Comparison of ENCODE assay signal across 8 cellular contexts in genomic region chr5:88732181-88732633, GRCh38.
DNase-seq lines count a peak whose midpoint lies in the region; ATAC-seq, FAIRE-seq and TF ChIP-seq lines count a peak whose summit lies in the region.

No MANE protein-coding gene starts in this region.

- CTCF ChIA-PET in Calu3 (lab: Charles Lee), result no interaction called here

- peaks cover 1 to 2% (median 2%) of the 10 kb centered on the region in 3 donors for H3K27me3 Mint-ChIP-seq in immature natural killer cell (ENCODE audit: low read depth in 3 of 3)
- H3K27me3 Mint-ChIP-seq in activated T-helper 17 cell treated with anti-CD3 and anti-CD28 coated beads, Interleukin-2, amount 50 U/mL, for 72 hours, result peaks cover 9% of the 10 kb centered on the region
- H3K27me3 Mint-ChIP-seq in Calu3 (ENCODE audit: unreplicated experiment), result no peaks in the 10 kb centered on the region

- H3K4me1 Mint-ChIP-seq in immature natural killer cell (peaks cover 19 to 33% of the 10 kb centered on the region in 2 donors), Calu3 (ENCODE audit: low read depth, unreplicated experiment) (no peaks in the 10 kb centered on the region)
- no peaks in the 10 kb centered on the region for H3K4me1 Mint-ChIP-seq in activated T-helper 17 cell treated with anti-CD3 and anti-CD28 coated beads, Interleukin-2, amount 50 U/mL, for 72 hours

- H3K27ac Mint-ChIP-seq in immature natural killer cell (peak overlapping the region in 5 of 6 donors; percentile 43 to 85 (median 66)), Calu3 (ENCODE audit: unreplicated experiment) (no peak overlapping the region)
- H3K27ac Mint-ChIP-seq in activated T-helper 17 cell treated with anti-CD3 and anti-CD28 coated beads, Interleukin-2, amount 50 U/mL, for 72 hours, result no peak overlapping the region

- no peak for TF ChIP-seq CTCF in Calu3 (IDR thresholded peaks at IDR 0.05; ENCODE audit: unreplicated experiment)

- H3K9me3 Mint-ChIP-seq in immature natural killer cell (no peaks in the 10 kb centered on the region), Calu3 (ENCODE audit: low read depth, unreplicated experiment) (no peaks in the 10 kb centered on the region)
- H3K9me3 Mint-ChIP-seq in activated T-helper 17 cell treated with anti-CD3 and anti-CD28 coated beads, Interleukin-2, amount 50 U/mL, for 72 hours, result no peaks in the 10 kb centered on the region

- ATAC-seq in GM18870 (IDR thresholded peaks at IDR 0.05; ENCODE audit: unreplicated experiment) (peak; percentile 65), HG02885 (IDR thresholded peaks at IDR 0.05; ENCODE audit: poor library complexity, unreplicated experiment) (peak; percentile 54)
- ATAC-seq in activated T-helper 17 cell treated with anti-CD3 and anti-CD28 coated beads, Interleukin-2, amount 50 U/mL, for 72 hours (replicated peaks), result no peak

- H3K4me3 Mint-ChIP-seq in immature natural killer cell (no peak overlapping the region), Calu3 (ENCODE audit: low read depth, unreplicated experiment) (no peak overlapping the region)
- no peak overlapping the region for H3K4me3 Mint-ChIP-seq in activated T-helper 17 cell treated with anti-CD3 and anti-CD28 coated beads, Interleukin-2, amount 50 U/mL, for 72 hours

- peak; percentile 72 for FAIRE-seq in RCC 7860 (lab: Jason Lieb, UNC)

- peak; percentile 62 for DNase-seq in RCC 7860 (ENCODE audit: low spot score)
- no peak for DNase-seq in immature natural killer cell
- no peak for DNase-seq in NCI-H1092 (lab: John Stamatoyannopoulos, UW)
- DNase-seq in Calu3, result no peak
- DNase-seq in activated CD8-positive, alpha-beta memory T cell treated with anti-CD3 and anti-CD28 coated beads, Interleukin-2, amount 50 U/mL, for 4 hours, result no peak

- no TSS peak for BruUV-seq in Calu3 (replicated peaks; lab: Mats Ljungman, UMichigan)

- intact Hi-C loops in Calu3 (cut with micrococcal nuclease; ENCODE audit: unreplicated experiment), result no loop called here

- H3K36me3 Mint-ChIP-seq in immature natural killer cell (no peaks in the 10 kb centered on the region), Calu3 (ENCODE audit: insufficient read depth, unreplicated experiment) (no peaks in the 10 kb centered on the region)
- no peaks in the 10 kb centered on the region for H3K36me3 Mint-ChIP-seq in activated T-helper 17 cell treated with anti-CD3 and anti-CD28 coated beads, Interleukin-2, amount 50 U/mL, for 72 hours (ENCODE audit: low read depth)

Comparison
In these comparisons a context has a peak if more than half of its experiments do, and no peak if none do; other contexts are left out.
1. H3K27ac Mint-ChIP-seq: peak in immature natural killer cell (5 of 6); none in activated T-helper 17 cell treated with anti-CD3 and anti-CD28 coated beads, Interleukin-2, amount 50 U/mL, for 72 hours (single experiment) and Calu3 (single experiment).